In genomic region chr1:21843996-21844395, GRCh38 we compare ENCODE assay signal across 26 cellular contexts. TPM values are rescaled to one million over a fixed set of nuclear protein-coding genes. Genes with fewer than 3 reads are reported as not detected.
DNase-seq lines count a peak whose midpoint lies in the region; ATAC-seq, FAIRE-seq and TF ChIP-seq lines count a peak whose summit lies in the region.
"Had no signal": no experiment of that assay in that cellular context is flagged by ENCODE, and none has a peak within 500 bp of the region (broad histone marks: within the 10 kb centered on the region; RNA-seq: fewer than 3 reads in every experiment).

No MANE protein-coding gene starts in this region.

- intact Hi-C loops in kidney (cut with DNase I), result no loop called here
- intact Hi-C loops in upper lobe of right lung (cut with DNase I), result no loop called here

- peak; percentile 54 for DNase-seq in RWPE2 (ENCODE audit: low spot score)
- peak; percentile 37 for DNase-seq in kidney
- peak; percentile 54 for DNase-seq in upper lobe of right lung
- DNase-seq in nucleus accumbens (lab: John Stamatoyannopoulos, UW), result no peak
- no peak for DNase-seq in activated CD4-positive, alpha-beta T cell treated with anti-CD3 and anti-CD28 coated beads, Interleukin-2, amount 50 U/mL, for 48 hours
- DNase-seq in NCI-H748 (lab: John Stamatoyannopoulos, UW; ENCODE audit: unreplicated experiment), result no peak
- DNase-seq: 8988T; ACHN; AML-193; BE2C; CD4-positive, alpha-beta T cell; CD8-positive, alpha-beta memory T cell; DMS 273 treated with DMSO at 0.1 percent for 48 hours; DMS79; EL; GDM1; H9; HFFc6 had no signal

- TF ChIP-seq CTCF in RWPE2 (IDR thresholded peaks at IDR 0.05; ENCODE audit: poor library complexity, severe bottlenecking) (no peak), kidney (IDR thresholded peaks at IDR 0.05; ENCODE audit: borderline replicate concordance, extremely low read depth, insufficient read depth) (no peak), upper lobe of right lung (IDR thresholded peaks at IDR 0.05) (no peak)

- H3K9me3 ChIP-seq in RWPE2 (ENCODE audit: severe bottlenecking), result no peaks in the 10 kb centered on the region
- no peaks in the 10 kb centered on the region for H3K9me3 ChIP-seq in kidney (ENCODE audit: control insufficient read depth in 1 of 2, low read length in 2 of 2)
- H3K9me3 ChIP-seq in upper lobe of right lung, result no peaks in the 10 kb centered on the region
- H3K9me3 ChIP-seq: A549; BE2C; BLaER1 treated with 17β-estradiol and CSF1 and Interleukin-3, amounts not matched to agents 10 nM and 100 nM had no signal

- H3K4me1 ChIP-seq in RWPE2 (ENCODE audit: insufficient read depth, poor library complexity, severe bottlenecking) (no peaks in the 10 kb centered on the region), kidney (ENCODE audit: control insufficient read depth in 1 of 2, insufficient read depth in 1 of 2, low read depth in 1 of 2, low read length in 2 of 2) (no peaks in the 10 kb centered on the region), upper lobe of right lung (no peaks in the 10 kb centered on the region)
- H3K4me1 ChIP-seq: A549; BE2C; BLaER1 treated with 17β-estradiol and CSF1 and Interleukin-3, amounts not matched to agents 10 nM and 100 nM had no signal

- H3K9ac ChIP-seq in kidney (ENCODE audit: low read length in 2 of 2), result no peak overlapping the region
- H3K9ac ChIP-seq: BLaER1 treated with 17β-estradiol and CSF1 and Interleukin-3, amounts not matched to agents 10 nM and 100 nM had no signal

- H3K27ac ChIP-seq in RWPE2 (ENCODE audit: poor library complexity, severe bottlenecking), result no peak overlapping the region
- H3K27ac ChIP-seq in kidney (ENCODE audit: low read depth in 2 of 2, low read length in 2 of 2), result no peak overlapping the region
- H3K27ac ChIP-seq in upper lobe of right lung, result no peak overlapping the region
- H3K27ac ChIP-seq: A549; BLaER1 treated with 17β-estradiol and CSF1 and Interleukin-3, amounts not matched to agents 10 nM and 100 nM had no signal

- H3K27me3 ChIP-seq in RWPE2 (ENCODE audit: insufficient read depth, poor library complexity, severe bottlenecking) (no peaks in the 10 kb centered on the region), upper lobe of right lung (no peaks in the 10 kb centered on the region)
- H3K27me3 ChIP-seq: BE2C; BLaER1 treated with 17β-estradiol and CSF1 and Interleukin-3, amounts not matched to agents 10 nM and 100 nM had no signal

- H3K4me3 ChIP-seq in RWPE2 (ENCODE audit: severe bottlenecking) (no peak overlapping the region), kidney (ENCODE audit: low read length in 2 of 2) (no peak overlapping the region), upper lobe of right lung (no peak overlapping the region)
- H3K4me3 ChIP-seq: A549; BLaER1 treated with 17β-estradiol and CSF1 and Interleukin-3, amounts not matched to agents 10 nM and 100 nM; GM23338 had no signal

- H3K36me3 ChIP-seq in RWPE2 (ENCODE audit: low read depth), result peaks cover 28% of the 10 kb centered on the region
- peaks cover 19 to 31% of the 10 kb centered on the region in 2 donors for H3K36me3 ChIP-seq in kidney (ENCODE audit: control insufficient read depth in 1 of 2, insufficient read depth in 2 of 2, low read length in 2 of 2)
- H3K36me3 ChIP-seq in upper lobe of right lung, result peaks cover 99% of the 10 kb centered on the region
- H3K36me3 ChIP-seq: BE2C had no signal

- FAIRE-seq in kidney (lab: Jason Lieb, UNC), result no peak
- FAIRE-seq: A549, D721Med, GM18507 had no signal

- ATAC-seq in RWPE2 (ENCODE audit: low read depth) (no peak), upper lobe of right lung (no peak)
- ATAC-seq: A549, GM23338, HCT116 had no signal

RNA-seq across cellular contexts. Expression of gene LDLRAD2, which starts 31.9 kb away (rescaled TPM):
- 0.79 TPM for total RNA-seq in kidney
- not detected for polyA plus RNA-seq in kidney (ENCODE audit: insufficient read depth, low read depth, low replicate concordance)
- total RNA-seq in upper lobe of right lung, result 0.38 TPM
- total RNA-seq: CD4-positive, alpha-beta T cell; CD8-positive, alpha-beta memory T cell; H4 had no signal
- polyA plus RNA-seq: CD14-positive monocyte; CD8-positive, alpha-beta memory T cell had no signal

Comparison
In these comparisons a context has a peak if more than half of its experiments do, and no peak if none do; other contexts are left out.
1. DNase-seq: peak in RWPE2 (single experiment), kidney (single experiment) and upper lobe of right lung (single experiment); none in nucleus accumbens (0 of 56), activated CD4-positive, alpha-beta T cell treated with anti-CD3 and anti-CD28 coated beads, Interleukin-2, amount 50 U/mL, for 48 hours (0 of 2) and NCI-H748 (single experiment).